6 cellular contexts compared by ENCODE assay signal in the genomic region with DNA sequence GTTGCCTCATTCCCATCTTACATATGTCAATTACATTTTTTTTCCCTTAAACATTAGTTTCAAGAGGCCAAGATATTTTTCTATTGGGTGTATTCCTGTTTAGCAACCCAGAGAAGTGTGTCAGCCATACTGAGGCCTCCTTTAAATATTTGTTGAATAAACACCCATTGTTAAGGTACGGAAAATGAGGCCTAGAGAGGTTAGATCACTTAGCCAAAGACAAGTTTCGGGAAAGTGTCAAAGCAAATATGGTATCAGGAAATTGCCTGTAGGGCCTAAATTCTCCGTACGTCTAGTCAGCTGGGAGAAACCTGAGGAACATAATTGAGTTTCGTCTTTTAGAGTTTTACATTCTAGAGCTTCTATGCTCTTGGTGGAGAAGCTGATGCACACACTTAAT.
"Had no signal": no experiment of that assay in that cellular context is flagged by ENCODE, and none has a peak within 500 bp of the region (broad histone marks: within the 10 kb centered on the region; RNA-seq: fewer than 3 reads in every experiment).

No MANE protein-coding gene starts in this region.

- DNase-seq: IMR-90, KBM-7, KG1 had no signal

- H3K27ac ChIP-seq: HL-60 had no signal

- ATAC-seq: HepG2, K562 had no signal

- H3K4me3 ChIP-seq: K562 had no signal
